16 cellular contexts compared by ENCODE assay signal in genomic region chr17:33370384-33370783, GRCh38.
"Had no signal": no experiment of that assay in that cellular context is flagged by ENCODE, and none has a peak within 500 bp of the region (broad histone marks: within the 10 kb centered on the region; RNA-seq: fewer than 3 reads in every experiment).

No MANE protein-coding gene starts in this region.

- H3K4me3 ChIP-seq: colonic mucosa, gastrocnemius medialis, heart right ventricle, psoas muscle, uterus had no signal

- H3K4me1 Mint-ChIP-seq: naive thymus-derived CD4-positive, alpha-beta T cell; nephron progenitor cell had no signal

- H3K4me1 ChIP-seq: colonic mucosa, gastrocnemius medialis, heart right ventricle, psoas muscle, uterus had no signal

- H3K9me3 ChIP-seq: colonic mucosa, gastrocnemius medialis, heart right ventricle, neutrophil, psoas muscle, uterus had no signal

- H3K4me3 Mint-ChIP-seq: naive thymus-derived CD4-positive, alpha-beta T cell; nephron progenitor cell had no signal

- H3K36me3 Mint-ChIP-seq: naive thymus-derived CD4-positive, alpha-beta T cell had no signal

- H3K27ac Mint-ChIP-seq: naive thymus-derived CD4-positive, alpha-beta T cell; nephron progenitor cell had no signal

- H3K27me3 ChIP-seq: colonic mucosa, uterus had no signal

- DNase-seq: cerebellar nuclear complex; colonic mucosa; dermis blood vessel endothelial cell; effector CD4-positive, alpha-beta T cell; gastrocnemius medialis; heart right ventricle; hypothalamus; kidney glomerular epithelial cell; naive thymus-derived CD4-positive, alpha-beta T cell; nephron progenitor cell; psoas muscle; stimulated activated CD4-positive, alpha-beta T cell treated with anti-CD3 and anti-CD28 coated beads, Interleukin-2, amount 100 ng/mL, for 24 hours; stimulated activated CD4-positive, alpha-beta T cell treated with anti-CD3 and anti-CD28 coated beads, Interleukin-4, amount 100 ng/mL, for 4 hours; stimulated activated naive CD4-positive, alpha-beta T cell; uterus had no signal

- H3K36me3 ChIP-seq: colonic mucosa, gastrocnemius medialis, heart right ventricle, neutrophil, uterus had no signal

- H3K27ac ChIP-seq: colonic mucosa, gastrocnemius medialis, heart right ventricle, neutrophil, psoas muscle, uterus had no signal

- H3K9me3 Mint-ChIP-seq: nephron progenitor cell had no signal
